In the genomic region with DNA sequence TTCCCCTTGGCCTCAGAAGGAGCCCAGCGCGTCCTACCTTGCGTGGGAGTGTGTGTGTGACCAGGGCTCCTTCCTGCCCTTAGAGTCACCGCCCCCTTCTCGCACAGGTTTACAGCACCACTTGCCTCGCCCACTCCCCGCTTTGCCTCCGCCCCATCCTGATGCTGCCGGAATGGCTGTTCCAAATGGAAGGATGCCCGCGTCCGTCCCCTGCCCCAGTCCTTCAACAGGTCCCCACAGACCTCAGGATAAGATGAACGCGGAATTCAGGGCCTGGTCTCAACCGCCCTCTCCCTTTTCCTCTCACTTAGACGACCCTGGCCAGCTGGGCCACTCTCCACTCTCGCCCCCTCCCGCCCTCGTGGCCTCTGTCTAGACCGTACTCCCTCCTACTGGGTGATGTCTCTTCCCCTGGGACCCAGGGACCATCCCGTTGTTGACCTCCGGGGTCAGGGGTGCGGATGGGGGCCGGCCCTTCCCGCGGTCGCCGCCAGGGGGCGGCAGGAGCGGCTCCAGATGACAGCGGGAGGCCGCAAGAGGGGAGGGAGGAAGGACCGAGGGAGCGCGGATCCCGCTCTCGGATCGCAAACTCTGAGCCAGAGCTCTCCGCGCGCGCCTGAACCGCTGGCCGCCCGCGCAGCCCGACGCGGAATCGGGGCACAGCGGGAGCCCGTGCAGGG, we compare ENCODE assay signal across 8 cellular contexts. TPM values are rescaled to one million over a fixed set of nuclear protein-coding genes. Genes with fewer than 3 reads are reported as not detected.
A peak's percentile ranks its signal among the peaks of the same experiment; 100 is the strongest.
DNase-seq lines count a peak whose midpoint lies in the region; ATAC-seq and TF ChIP-seq lines count a peak whose summit lies in the region.

Gene THSD4, plus strand, starts transcription at position 585 of the 680 bp plus-strand sequence.

- no peaks in the 10 kb centered on the region for H3K27me3 ChIP-seq in foreskin keratinocyte
- H3K27me3 ChIP-seq in neutrophil, result peaks cover 88% of the 10 kb centered on the region
- H3K27me3 ChIP-seq in tibial nerve, result peaks cover 0 to 12% of the 10 kb centered on the region in 2 donors

- no peaks in the 10 kb centered on the region for H3K9me3 ChIP-seq in OCI-LY7 (ENCODE audit: low read length)
- H3K9me3 ChIP-seq in neutrophil, result no peaks in the 10 kb centered on the region
- H3K9me3 ChIP-seq in tibial nerve, result no peaks in the 10 kb centered on the region

- no peak for TF ChIP-seq EP300 in tibial nerve (IDR thresholded peaks at IDR 0.05)

- no peaks in the 10 kb centered on the region for H3K9me2 ChIP-seq in OCI-LY7 (ENCODE audit: insufficient read depth, low read length)

- WGBS in tibial nerve, 2 donors, result 23 to 29% methylated on average over 31 to 37 of the region's 52 CpGs

- ATAC-seq in GM19025 (IDR thresholded peaks at IDR 0.05; ENCODE audit: low read depth, unreplicated experiment) (peak; percentile 81), HG03457 (IDR thresholded peaks at IDR 0.05; ENCODE audit: unreplicated experiment) (peak; percentile 81), foreskin keratinocyte (peak; percentile 67)

- POLR2A ChIA-PET in OCI-LY7 (lab: Charles Lee), result no interaction called here

- H3K36me3 ChIP-seq in OCI-LY7 (ENCODE audit: insufficient read depth, low read length) (no peaks in the 10 kb centered on the region), neutrophil (no peaks in the 10 kb centered on the region), tibial nerve (no peaks in the 10 kb centered on the region)

- no peaks in the 10 kb centered on the region for H4K20me1 ChIP-seq in OCI-LY7 (ENCODE audit: insufficient read depth, low read length)

- no peaks in the 10 kb centered on the region for H3K79me2 ChIP-seq in OCI-LY7 (ENCODE audit: insufficient read depth, low read depth, low read length)

- no peak for TF ChIP-seq POLR2A in tibial nerve (IDR thresholded peaks at IDR 0.05)

- no TSS peak for BruUV-seq in OCI-LY7 (replicated peaks; lab: Mats Ljungman, UMichigan)

- peak; percentile 75 for TF ChIP-seq CTCF in OCI-LY7 (conservative IDR thresholded peaks at IDR 0.05; ENCODE audit: low read length)
- TF ChIP-seq CTCF in foreskin keratinocyte (conservative IDR thresholded peaks at IDR 0.05), result peak; percentile 96
- peak; percentile 60 for TF ChIP-seq CTCF in neutrophil (IDR thresholded peaks at IDR 0.05)
- TF ChIP-seq CTCF in tibial nerve (IDR thresholded peaks at IDR 0.05), result peak; percentile 77 to 97 (median 87)

- DNase-seq in AG08395 (ENCODE audit: low spot score) (peak; percentile 89), OCI-LY7 (ENCODE audit: low spot score) (peak; percentile 8), foreskin keratinocyte (peak in 1 of 2 donors; percentile 91), tibial nerve (ENCODE audit: low spot score in 2 of 2) (peak; percentile 25 to 44)
- DNase-seq in activated effector memory CD4-positive, alpha-beta T cell treated with Interleukin-2 at 50 U/mL for 16 hours, result peak; percentile 27

- intact Hi-C loops in OCI-LY7 (cut with micrococcal nuclease; ENCODE audit: unreplicated experiment), result no loop called here

- H3K4me3 ChIP-seq in OCI-LY7 (ENCODE audit: low read depth, low read length, poor library complexity, severe bottlenecking), result no peak within 1 kb of the TSS
- H3K4me3 ChIP-seq in neutrophil (ENCODE audit: low read depth in 1 of 2, low read length in 1 of 2), result no peak within 1 kb of the TSS
- peak within 1 kb of the TSS; percentile 17 to 58 (median 32) for H3K4me3 ChIP-seq in tibial nerve

- no peak within 1 kb of the TSS for H3K4me2 ChIP-seq in OCI-LY7 (ENCODE audit: low read length)

- H2AFZ ChIP-seq in OCI-LY7 (ENCODE audit: low read length), result no peak within 1 kb of the TSS

- no peak within 1 kb of the TSS for H3K27ac ChIP-seq in OCI-LY7 (ENCODE audit: low read depth, low read length, poor library complexity, severe bottlenecking)
- H3K27ac ChIP-seq in foreskin keratinocyte, result peak within 1 kb of the TSS; percentile 85
- H3K27ac ChIP-seq in neutrophil, result no peak within 1 kb of the TSS
- peak within 1 kb of the TSS in 2 of 4 donors; percentile 5 to 52 for H3K27ac ChIP-seq in tibial nerve

- H3K4me1 ChIP-seq in OCI-LY7 (ENCODE audit: insufficient read depth, low read length, poor library complexity, severe bottlenecking), result no peaks in the 10 kb centered on the region
- peaks cover 25% of the 10 kb centered on the region for H3K4me1 ChIP-seq in foreskin keratinocyte
- peaks cover 0 to 3% of the 10 kb centered on the region in 2 experiments for H3K4me1 ChIP-seq in neutrophil (ENCODE audit: control insufficient read depth in 1 of 2, insufficient read depth in 1 of 2, low read depth in 1 of 2, low read length in 1 of 2)
- H3K4me1 ChIP-seq in tibial nerve, result peaks cover 0 to 15% (median 2%) of the 10 kb centered on the region in 4 donors

- CTCF ChIA-PET in OCI-LY7 (lab: Charles Lee; ENCODE audit: unreplicated experiment), result no interaction called here

RNA-seq across cellular contexts. Expression of gene THSD4, which starts in this region (rescaled TPM):
- not detected in 2 replicates for total RNA-seq in OCI-LY7 (2014; rRNA removed; shearing (Covaris generic))
- total RNA-seq in OCI-LY7 (2022), result not detected in 2 replicates
- total RNA-seq in foreskin keratinocyte, result 44.0 and 56.5 TPM in 2 replicates
- 18.0 and 21.0 TPM in 2 replicates for polyA plus RNA-seq in foreskin keratinocyte
- 10 to 100 TPM in 3 of 4 donors, 1 to 10 TPM in 1; 9.6 to 25.1 (median 21.2) TPM for total RNA-seq in tibial nerve

Comparison
In these comparisons a context has a peak if more than half of its experiments do, and no peak if none do; other contexts are left out.
1. RNA of gene THSD4 (total RNA-seq): 44.0 to 56.5 TPM in foreskin keratinocyte and 9.6 to 25.1 TPM in tibial nerve; not detected in OCI-LY7; every median in the first group is over 10 times any median in the second.
2. Peak in DNase-seq in OCI-LY7; RNA of the gene not detected or under 1 TPM.
3. H3K4me3 ChIP-seq: peak in tibial nerve (4 of 4); none in OCI-LY7 (single experiment) and neutrophil (0 of 2).
4. Peak in every context shown above with its lines, with median percentiles within 50 percentile points of each other: ATAC-seq and CTCF ChIP-seq.